ENCODE assay signal across 8 cellular contexts in genomic region chr14:95157195-95157986, GRCh38. TPM values are rescaled to one million over a fixed set of nuclear protein-coding genes. Genes with fewer than 3 reads are reported as not detected.
DNase-seq lines count a peak whose midpoint lies in the region; ATAC-seq and TF ChIP-seq lines count a peak whose summit lies in the region.

Gene DICER1, minus strand, starts transcription at chr14:95157529. Its CDS starts 24,071 bp downstream, at chr14:95133458.

- POLR2A ChIA-PET in GM10248 (lab: Yijun Ruan, JAX), result no interaction called here

- peak within 1 kb of the TSS; percentile 88 for H3K4me3 ChIP-seq in osteoblast (ENCODE audit: insufficient read depth, low read length)
- peak within 1 kb of the TSS; percentile 78 to 87 for H3K4me3 ChIP-seq in testis

- intact Hi-C loops in testis (cut with DNase I; ENCODE audit: low total_unique reads), result no loop called here

- CTCF ChIA-PET in GM10248 (lab: Yijun Ruan, JAX), result interaction anchor here (0.9 kb wide), 1 partner anchor 8 kb away, joined by 4 read pairs; no protein-coding TSS in a partner anchor

- H3K27me3 ChIP-seq in osteoblast (ENCODE audit: insufficient read depth, low read length) (no peaks in the 10 kb centered on the region), testis (no peaks in the 10 kb centered on the region)

- H3K9me3 ChIP-seq in osteoblast (ENCODE audit: low read depth, low read length), result no peaks in the 10 kb centered on the region
- H3K9me3 ChIP-seq in testis, result no peaks in the 10 kb centered on the region

- peak within 1 kb of the TSS; percentile 96 for H3K27ac ChIP-seq in osteoblast (ENCODE audit: low read depth, low read length)
- H3K27ac ChIP-seq in testis, result peak within 1 kb of the TSS; percentile 91 to 96

- ATAC-seq in HG02610 (IDR thresholded peaks at IDR 0.05; ENCODE audit: unreplicated experiment), result peak; percentile 75
- peak; percentile 89 for ATAC-seq in activated naive CD4-positive, alpha-beta T cell treated with anti-CD3 and anti-CD28 coated beads, Interleukin-2, amount 50 U/mL, for 72 hours

- WGBS in testis, 2 donors, result 1% methylated on average over 29 to 64 of the region's 93 CpGs

- no peaks in the 10 kb centered on the region for H3K36me3 ChIP-seq in osteoblast (ENCODE audit: insufficient read depth, low read length)
- no peaks in the 10 kb centered on the region for H3K36me3 ChIP-seq in testis (ENCODE audit: low read depth, missing control alignments)

- peak within 1 kb of the TSS; percentile 95 to 99 for H3K27ac Mint-ChIP-seq in activated naive CD4-positive, alpha-beta T cell treated with anti-CD3 and anti-CD28 coated beads, Interleukin-2, amount 50 U/mL, for 72 hours

- H3K79me2 ChIP-seq in osteoblast (ENCODE audit: insufficient read depth, low read length), result peaks cover 49% of the 10 kb centered on the region

- H3K4me1 ChIP-seq in osteoblast (ENCODE audit: insufficient read depth, low read length), result peaks cover 19% of the 10 kb centered on the region
- H3K4me1 ChIP-seq in testis, result peaks cover 17% of the 10 kb centered on the region

- no peak for TF ChIP-seq POLR2A in testis (IDR thresholded peaks at IDR 0.05)

- TF ChIP-seq CTCF in GM10248 (IDR thresholded peaks at IDR 0.05; ENCODE audit: control extremely low read depth, extremely low read depth, low read depth, missing control alignments) (no peak), osteoblast (IDR thresholded peaks at IDR 0.05; ENCODE audit: extremely low read depth, low read depth, low read length) (no peak), testis (IDR thresholded peaks at IDR 0.05) (peak in 1 of 3 experiments; percentile 10)

- peaks cover 5 to 11% of the 10 kb centered on the region in 2 donors for H3K36me3 Mint-ChIP-seq in activated naive CD4-positive, alpha-beta T cell treated with anti-CD3 and anti-CD28 coated beads, Interleukin-2, amount 50 U/mL, for 72 hours

- H2AFZ ChIP-seq in osteoblast (ENCODE audit: low read length), result peak within 1 kb of the TSS; percentile 98

- H3K4me2 ChIP-seq in osteoblast (ENCODE audit: insufficient read depth, low read length), result peak within 1 kb of the TSS; percentile 94

- peaks cover 28% of the 10 kb centered on the region for H4K20me1 ChIP-seq in osteoblast (ENCODE audit: insufficient read depth, low read length)

- no peaks in the 10 kb centered on the region for H3K9me3 Mint-ChIP-seq in activated naive CD4-positive, alpha-beta T cell treated with anti-CD3 and anti-CD28 coated beads, Interleukin-2, amount 50 U/mL, for 72 hours

- peak; percentile 99 for DNase-seq in GM10248 (ENCODE audit: extremely low spot score)
- peak; percentile 94 for DNase-seq in NCI-H1092 treated with DMSO at 0.1 percent for 48 hours (lab: John Stamatoyannopoulos, UW)
- peak; percentile 3 for DNase-seq in SKM-1 (lab: John Stamatoyannopoulos, UW; ENCODE audit: unreplicated experiment)
- peak; percentile 95 to 97 for DNase-seq in activated naive CD4-positive, alpha-beta T cell treated with anti-CD3 and anti-CD28 coated beads, Interleukin-2, amount 50 U/mL, for 72 hours (ENCODE audit: low spot score in 2 of 2)
- DNase-seq in glomerular endothelial cell (ENCODE audit: extremely low read depth, low read depth, low spot score), result no peak
- DNase-seq in osteoblast (ENCODE audit: insufficient read length, low spot score, missing footprints), result peak; percentile 100
- DNase-seq in testis, result peak; percentile 98

RNA-seq across cellular contexts. Expression of gene DICER1, which starts in this region (rescaled TPM):
- total RNA-seq in activated naive CD4-positive, alpha-beta T cell treated with anti-CD3 and anti-CD28 coated beads, Interleukin-2, amount 50 U/mL, for 72 hours, result 10 to 100 TPM; 48.7 to 51.0 TPM
- total RNA-seq in glomerular endothelial cell (22.8 and 46.7 TPM in 2 replicates), osteoblast (53.6 and 55.7 TPM in 2 replicates), testis (100 to 1,000 TPM in 1 of 2 donors, 10 to 100 TPM in 1; 88.1 to 111 TPM)
- 31.7 TPM for polyA plus RNA-seq in testis (ENCODE audit: insufficient read depth, low read depth, low replicate concordance)
